In genomic region chr22:49948573-49948957, GRCh38 we compare ENCODE assay signal across 1 cellular context.
TF ChIP-seq lines count a peak whose summit lies in the region.

No MANE protein-coding gene starts in this region.

TF ChIP-seq in HCT116, 20 proteins besides CTCF, POLR2A, EP300 and RAD21 (continued from another document):
- TF ChIP-seq EZH2 (IDR thresholded peaks at IDR 0.05) (no peak), SRF (IDR thresholded peaks at IDR 0.05; ENCODE audit: low read depth) (no peak), ZBTB33 (IDR thresholded peaks at IDR 0.05; ENCODE audit: extremely low read depth, insufficient replicate concordance, low read length) (no peak), MAX (IDR thresholded peaks at IDR 0.05) (no peak), SIN3A (IDR thresholded peaks at IDR 0.05; ENCODE audit: low read depth) (no peak), TCF7L2 (IDR thresholded peaks at IDR 0.05; ENCODE audit: borderline replicate concordance, extremely low read depth, insufficient read depth, insufficient read length) (no peak)
